Comparison of ENCODE assay signal across 14 cellular contexts in the genomic region with DNA sequence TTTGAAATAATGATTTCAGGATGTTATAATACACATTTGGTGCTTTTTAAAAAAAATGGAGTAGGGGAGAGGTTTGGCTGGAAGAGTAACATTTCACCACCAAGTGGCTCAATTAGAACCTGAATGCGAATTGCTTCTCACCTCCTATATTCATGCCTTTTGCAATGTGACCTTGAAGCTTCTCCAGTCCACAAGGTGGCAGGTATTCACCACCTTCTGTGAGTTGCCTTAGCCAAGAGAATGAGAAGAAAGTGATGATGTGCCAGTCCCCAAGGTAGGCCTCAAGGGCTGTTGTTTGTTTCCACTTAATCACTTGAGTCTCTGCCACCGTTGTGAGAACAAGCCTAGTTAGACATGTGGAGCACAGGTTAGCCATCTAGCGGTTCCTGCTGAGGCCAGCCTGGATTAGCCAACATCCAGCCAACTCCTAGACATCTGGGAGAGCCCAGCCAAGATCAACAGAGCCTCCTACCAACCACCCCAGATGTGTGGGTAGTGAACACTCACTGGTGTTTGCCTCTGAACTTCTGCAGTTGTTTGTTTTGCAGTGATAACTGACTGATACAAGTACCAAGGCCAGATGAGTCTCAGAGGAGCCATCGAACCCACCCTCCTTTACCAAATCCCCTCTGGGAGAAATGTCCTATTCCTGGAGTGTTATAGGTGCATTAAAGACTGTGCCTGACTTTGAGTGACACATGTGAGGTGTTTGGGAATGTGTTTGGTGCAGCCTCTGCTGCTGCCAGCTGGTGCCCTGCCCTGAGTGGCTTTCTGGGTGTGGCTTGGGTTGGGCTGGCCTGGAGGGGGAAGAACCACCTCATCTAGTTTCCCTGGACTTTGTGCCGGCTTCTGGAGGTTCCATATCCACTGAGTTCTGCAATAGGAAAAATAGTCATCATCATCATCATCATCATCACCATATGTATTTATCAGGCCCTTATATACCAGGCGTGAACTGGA.
DNase-seq lines count a peak whose midpoint lies in the region; ATAC-seq and TF ChIP-seq lines count a peak whose summit lies in the region.
"Had no signal": no experiment of that assay in that cellular context is flagged by ENCODE, and none has a peak within 500 bp of the region (broad histone marks: within the 10 kb centered on the region; RNA-seq: fewer than 3 reads in every experiment).

No MANE protein-coding gene starts in this region.

- in situ Hi-C loops in mammary epithelial cell (cut with MboI; ENCODE audit: low sequenced_read_pairs in 2 of 2): no loop called here

- H3K36me3 ChIP-seq in Loucy (ENCODE audit: insufficient read depth, low read length) (no peaks in the 10 kb centered on the region), mammary epithelial cell (ENCODE audit: insufficient read depth, low read length) (no peaks in the 10 kb centered on the region), mucosa of descending colon (ENCODE audit: low read depth) (no peaks in the 10 kb centered on the region)
- H3K36me3 ChIP-seq: upper lobe of left lung had no signal

- H2AFZ ChIP-seq in Loucy (ENCODE audit: low read length) (no peak overlapping the region), mammary epithelial cell (ENCODE audit: low read depth, low read length) (no peak overlapping the region)

- H3K4me3 ChIP-seq in Loucy (ENCODE audit: low read length, poor library complexity, severe bottlenecking): no peak overlapping the region
- H3K4me3 ChIP-seq in mammary epithelial cell (replicated peaks in 1 of 3; ENCODE audit: insufficient read depth in 1 of 3, low read depth in 2 of 3, low read length in 3 of 3): no peak overlapping the region
- H3K4me3 ChIP-seq in mucosa of descending colon: no peak overlapping the region
- H3K4me3 ChIP-seq: upper lobe of left lung had no signal

- H3K9me3 ChIP-seq in Loucy (ENCODE audit: insufficient read depth, low read depth, low read length) (no peaks in the 10 kb centered on the region; the same call in 1 of the 2 replicates), mammary epithelial cell (replicated peaks; ENCODE audit: insufficient read depth, low read length) (no peaks in the 10 kb centered on the region), mucosa of descending colon (no peaks in the 10 kb centered on the region)
- H3K9me3 ChIP-seq: upper lobe of left lung had no signal

- H3K27me3 ChIP-seq in Loucy (ENCODE audit: insufficient read depth, low read length, poor library complexity, severe bottlenecking): no peaks in the 10 kb centered on the region
- no peaks in the 10 kb centered on the region for H3K27me3 ChIP-seq in mammary epithelial cell (ENCODE audit: insufficient read depth, low read length)
- H3K27me3 ChIP-seq: upper lobe of left lung had no signal

- ATAC-seq in mucosa of descending colon: peak; percentile 86

- CTCF ChIA-PET in mammary epithelial cell (lab: Charles Lee; ENCODE audit: low non-redundant PET): no interaction called here

- H3K27ac ChIP-seq in mammary epithelial cell (ENCODE audit: insufficient read depth, low read depth, low read length): no peak overlapping the region
- H3K27ac ChIP-seq: upper lobe of left lung had no signal

- no peaks in the 10 kb centered on the region for H4K20me1 ChIP-seq in Loucy (ENCODE audit: insufficient read depth, low read length, poor library complexity, severe bottlenecking)
- no peaks in the 10 kb centered on the region for H4K20me1 ChIP-seq in mammary epithelial cell (ENCODE audit: insufficient read depth, low read length)

- H3K79me2 ChIP-seq in Loucy (ENCODE audit: insufficient read depth, low read length) (no peaks in the 10 kb centered on the region), mammary epithelial cell (ENCODE audit: insufficient read depth, low read length) (no peaks in the 10 kb centered on the region)

- dilution Hi-C loops in mammary epithelial cell (cut with HindIII; ENCODE audit: low sequenced_read_pairs): no loop called here

- H3K9ac ChIP-seq in Loucy (ENCODE audit: low read depth, low read length, poor library complexity, severe bottlenecking): no peak overlapping the region
- H3K9ac ChIP-seq in mammary epithelial cell (ENCODE audit: insufficient read depth, low read length): no peak overlapping the region

- peak; percentile 26 for DNase-seq in NCI-H82 (lab: John Stamatoyannopoulos, UW)
- no peak for DNase-seq in NCI-H82 treated with DMSO at 0.1 percent for 48 hours (lab: John Stamatoyannopoulos, UW; ENCODE audit: unreplicated experiment)
- DNase-seq in mammary epithelial cell: peak; percentile 19
- DNase-seq in mucosa of descending colon: peak; percentile 66 to 73 (median 71)
- DNase-seq in DMS79 (lab: John Stamatoyannopoulos, UW): no peak
- no peak for DNase-seq in mesenteric fat pad (ENCODE audit: low spot score)
- DNase-seq in ureter (ENCODE audit: low spot score): no peak
- DNase-seq: activated CD4-positive, CD25-positive, alpha-beta regulatory T cell treated with anti-CD3 and anti-CD28 coated beads, Interleukin-2, amount 50 U/mL, for 72 hours; activated naive CD4-positive, alpha-beta T cell; Calu3; mesenchymal stem cell; NCI-H1417 treated with DMSO at 0.1 percent for 48 hours; upper lobe of left lung had no signal

- WGBS in mammary epithelial cell (ENCODE audit: low coverage, missing lambda C conversion rate): 78% methylated on average over 6 of the region's 6 CpGs

- H3K4me2 ChIP-seq in Loucy (ENCODE audit: low read depth, low read length, poor library complexity, severe bottlenecking): no peak overlapping the region
- H3K4me2 ChIP-seq in mammary epithelial cell (ENCODE audit: insufficient read depth, low read depth, low read length): no peak overlapping the region

- BruUV-seq in mammary epithelial cell (replicated peaks; lab: Mats Ljungman, UMichigan): no TSS peak

- no peaks in the 10 kb centered on the region for H3F3A ChIP-seq in Loucy (ENCODE audit: low read depth)

- H3K9me2 ChIP-seq in Loucy (replicated peaks; ENCODE audit: low read depth, low read length): no peaks in the 10 kb centered on the region

- TF ChIP-seq CTCF in Loucy (conservative IDR thresholded peaks at IDR 0.05; ENCODE audit: low read length) (peak; percentile 44), mammary epithelial cell (conservative IDR thresholded peaks at IDR 0.05 in 1 of 2, IDR thresholded peaks at IDR 0.05 in 1 of 2; ENCODE audit: extremely low read depth in 1 of 2, insufficient read depth in 1 of 2, low read depth in 1 of 2, low read length in 2 of 2) (peak in 1 of 2 donors; percentile 29), mucosa of descending colon (IDR thresholded peaks at IDR 0.05) (no peak)

- no peaks in the 10 kb centered on the region for H3K4me1 ChIP-seq in Loucy (ENCODE audit: insufficient read depth, low read length, poor library complexity, severe bottlenecking)
- no peaks in the 10 kb centered on the region for H3K4me1 ChIP-seq in mammary epithelial cell (ENCODE audit: insufficient read depth, low read length)
- no peaks in the 10 kb centered on the region for H3K4me1 ChIP-seq in mucosa of descending colon (ENCODE audit: low read depth)
- H3K4me1 ChIP-seq: upper lobe of left lung had no signal

- intact Hi-C loops in mammary epithelial cell (cut with micrococcal nuclease): loop anchor here (1.0 to 10.0 kb wide), 2 partner anchors 159 to 602 kb away; no protein-coding TSS in a partner anchor
- intact Hi-C loops in mucosa of descending colon (cut with DNase I, micrococcal nuclease): no loop called here

Comparison
In these comparisons a context has a peak if more than half of its experiments do, and no peak if none do; other contexts are left out.
1. DNase-seq: peak in NCI-H82 (single experiment), mammary epithelial cell (single experiment) and mucosa of descending colon (3 of 3); none in NCI-H82 treated with DMSO at 0.1 percent for 48 hours (single experiment), DMS79 (single experiment), mesenteric fat pad (single experiment) and ureter (single experiment).